15 cellular contexts compared by ENCODE assay signal in genomic region chr1:217331698-217332097, GRCh38.
DNase-seq lines count a peak whose midpoint lies in the region; ATAC-seq, FAIRE-seq and TF ChIP-seq lines count a peak whose summit lies in the region.
"Had no signal": no experiment of that assay in that cellular context is flagged by ENCODE, and none has a peak within 500 bp of the region (broad histone marks: within the 10 kb centered on the region; RNA-seq: fewer than 3 reads in every experiment).

No MANE protein-coding gene starts in this region.

- 0% methylated on average over 4 of the region's 4 CpGs for WGBS in HepG2 (ENCODE audit: low lambda C conversion rate)

- H3K27ac ChIP-seq in GM23338 (ENCODE audit: low read depth) (no peak overlapping the region), Karpas-422 (ENCODE audit: low read length) (no peak overlapping the region), HepG2 (ENCODE audit: extremely low read length, insufficient read depth, low read length) (no peak overlapping the region), parathyroid adenoma (no peak overlapping the region), OCI-LY7 (ENCODE audit: low read depth, low read length, poor library complexity, severe bottlenecking) (no peak overlapping the region)

- H3K9me3 ChIP-seq in Karpas-422 (ENCODE audit: low read length) (peaks cover 3% of the 10 kb centered on the region; the same call in 1 of the 2 replicates), HepG2 (ENCODE audit: low read length) (peaks cover 7% of the 10 kb centered on the region; the same call in 1 of the 2 replicates), parathyroid adenoma (ENCODE audit: control insufficient read depth, low read length) (no peaks in the 10 kb centered on the region), OCI-LY7 (ENCODE audit: low read length) (no peaks in the 10 kb centered on the region)

- H2AFZ ChIP-seq in GM23338: no peak overlapping the region
- peak overlapping the region; percentile 64; the same call in 1 of the 2 replicates for H2AFZ ChIP-seq in Karpas-422 (ENCODE audit: low read length)
- no peak overlapping the region for H2AFZ ChIP-seq in HepG2 (ENCODE audit: low read length)
- peak overlapping the region; percentile 62 for H2AFZ ChIP-seq in parathyroid adenoma
- H2AFZ ChIP-seq in OCI-LY7 (ENCODE audit: low read length): no peak overlapping the region

- H3K79me2 ChIP-seq in GM23338 (replicated peaks; ENCODE audit: insufficient read depth): no peaks in the 10 kb centered on the region
- no peaks in the 10 kb centered on the region for H3K79me2 ChIP-seq in Karpas-422 (ENCODE audit: low read length)
- H3K79me2 ChIP-seq in HepG2 (ENCODE audit: insufficient read depth, low read length): no peaks in the 10 kb centered on the region
- no peaks in the 10 kb centered on the region for H3K79me2 ChIP-seq in parathyroid adenoma
- no peaks in the 10 kb centered on the region for H3K79me2 ChIP-seq in OCI-LY7 (ENCODE audit: insufficient read depth, low read depth, low read length)

- TF ChIP-seq CTCF in GM23338 (conservative IDR thresholded peaks at IDR 0.05; ENCODE audit: low read depth in 2 of 2): no peak
- TF ChIP-seq CTCF in HepG2 (CRISPR knock-in tag; IDR thresholded peaks at IDR 0.05): no peak
- no peak for TF ChIP-seq CTCF in parathyroid adenoma (IDR thresholded peaks at IDR 0.05)
- TF ChIP-seq CTCF in OCI-LY7 (conservative IDR thresholded peaks at IDR 0.05; ENCODE audit: low read length): no peak

- no peaks in the 10 kb centered on the region for H3K36me3 ChIP-seq in GM23338 (ENCODE audit: insufficient read depth)
- H3K36me3 ChIP-seq in Karpas-422 (ENCODE audit: insufficient read depth, low read length): no peaks in the 10 kb centered on the region; the same call in 1 of the 2 replicates
- no peaks in the 10 kb centered on the region for H3K36me3 ChIP-seq in HepG2 (replicated peaks in 1 of 2; ENCODE audit: control insufficient read depth in 1 of 2, insufficient read depth in 2 of 2, low read length in 2 of 2)
- H3K36me3 ChIP-seq in parathyroid adenoma (ENCODE audit: control insufficient read depth, insufficient read depth, low read length): no peaks in the 10 kb centered on the region
- H3K36me3 ChIP-seq in OCI-LY7 (ENCODE audit: insufficient read depth, low read length): no peaks in the 10 kb centered on the region
- H3K36me3 ChIP-seq: HAP-1 had no signal

- H3K4me1 ChIP-seq in GM23338 (ENCODE audit: insufficient read depth): no peaks in the 10 kb centered on the region
- peaks cover 25% of the 10 kb centered on the region for H3K4me1 ChIP-seq in Karpas-422 (ENCODE audit: low read length)
- H3K4me1 ChIP-seq in HepG2 (ENCODE audit: insufficient read depth, low read length): no peaks in the 10 kb centered on the region
- H3K4me1 ChIP-seq in parathyroid adenoma: peaks cover 3% of the 10 kb centered on the region
- H3K4me1 ChIP-seq in OCI-LY7 (ENCODE audit: insufficient read depth, low read length, poor library complexity, severe bottlenecking): no peaks in the 10 kb centered on the region
- H3K4me1 ChIP-seq: HAP-1 had no signal

- BruUV-seq in HepG2 (replicated peaks; lab: Mats Ljungman, UMichigan) (no TSS peak), OCI-LY7 (replicated peaks; lab: Mats Ljungman, UMichigan) (no TSS peak)

- TF ChIP-seq EP300 in HepG2 (IDR thresholded peaks at IDR 0.05; ENCODE audit: low read depth in 2 of 2, low read length in 2 of 2) (no peak), HepG2 (CRISPR knock-in tag; IDR thresholded peaks at IDR 0.05; ENCODE audit: borderline replicate concordance) (no peak)

- ATAC-seq in GM23338: no peak
- ATAC-seq in HepG2: peak; percentile 60; the same call in 2 of the 3 replicates
- no peak for ATAC-seq in GM21447 (IDR thresholded peaks at IDR 0.05; ENCODE audit: unreplicated experiment)
- no peak for ATAC-seq in HG03565 (IDR thresholded peaks at IDR 0.05; ENCODE audit: unreplicated experiment)
- ATAC-seq: GM12878 had no signal

- no peak overlapping the region for H3K4me3 Mint-ChIP-seq in GM23338
- H3K4me3 Mint-ChIP-seq: B cell; CD4-positive, alpha-beta T cell had no signal

- H3K27me3 ChIP-seq in GM23338 (ENCODE audit: insufficient read depth): no peaks in the 10 kb centered on the region
- no peaks in the 10 kb centered on the region for H3K27me3 ChIP-seq in Karpas-422 (ENCODE audit: low read length)
- H3K27me3 ChIP-seq in HepG2 (ENCODE audit: control insufficient read depth in 1 of 2, insufficient read depth in 2 of 2, low read length in 2 of 2): no peaks in the 10 kb centered on the region
- H3K27me3 ChIP-seq in parathyroid adenoma (ENCODE audit: control insufficient read depth, insufficient read depth, low read length): no peaks in the 10 kb centered on the region

- intact Hi-C loops in HepG2 (cut with micrococcal nuclease; ENCODE audit: unreplicated experiment): no loop called here
- intact Hi-C loops in OCI-LY7 (cut with micrococcal nuclease; ENCODE audit: unreplicated experiment): no loop called here

- TF ChIP-seq RAD21 in HepG2 (CRISPR knock-in tag; IDR thresholded peaks at IDR 0.05): no peak

- H3K36me3 Mint-ChIP-seq in GM23338 (ENCODE audit: low read depth): peaks cover 14% of the 10 kb centered on the region

- no peaks in the 10 kb centered on the region for H3F3A ChIP-seq in GM23338 (replicated peaks; ENCODE audit: low read depth)

- H3K4me2 ChIP-seq in GM23338 (no peak overlapping the region), Karpas-422 (ENCODE audit: low read depth, low read length, poor library complexity, severe bottlenecking) (no peak overlapping the region), HepG2 (ENCODE audit: low read depth, low read length) (no peak overlapping the region), parathyroid adenoma (ENCODE audit: low read length) (no peak overlapping the region), OCI-LY7 (ENCODE audit: low read length) (no peak overlapping the region)

- FAIRE-seq in HepG2 (lab: Jason Lieb, UNC): no peak
- FAIRE-seq: A204.1, GM12878, H1 had no signal

- in situ Hi-C loops in HepG2 (cut with HindIII; ENCODE audit: extremely low pct_ligation_motif_present, low pct_unique_long_range_greater_than_20kb): no loop called here

- peak overlapping the region; percentile 27; the same call in 1 of the 2 replicates for H3K27ac Mint-ChIP-seq in GM23338
- H3K27ac Mint-ChIP-seq: B cell; CD4-positive, alpha-beta T cell had no signal

- CTCF ChIA-PET in HepG2 (lab: Yijun Ruan, JAX; ENCODE audit: low intra/inter-chr PET ratio, low total read pairs) (no interaction called here), OCI-LY7 (lab: Charles Lee; ENCODE audit: unreplicated experiment) (no interaction called here)

- POLR2A ChIA-PET in HepG2 (lab: Yijun Ruan, JAX): no interaction called here
- POLR2A ChIA-PET in OCI-LY7 (lab: Charles Lee): no interaction called here

- H3K9ac ChIP-seq in Karpas-422 (ENCODE audit: low read length) (no peak overlapping the region), HepG2 (ENCODE audit: insufficient read depth, low read depth, low read length) (0 out of 2 replicates have a peak overlapping the region, but pooled peaks have one; percentile 13), parathyroid adenoma (no peak overlapping the region)

- DNase-seq in GM23338 (ENCODE audit: low spot score) (no peak), Karpas-422 (no peak), HepG2 (ENCODE audit: low spot score) (no peak), OCI-LY7 (ENCODE audit: low spot score) (no peak)
- DNase-seq: C1 segment of cervical spinal cord; CD4-positive, alpha-beta T cell; DMS79 had no signal

- H3K9me3 Mint-ChIP-seq in GM23338: peaks cover 23% of the 10 kb centered on the region

- H3K4me1 Mint-ChIP-seq in GM23338: peaks cover 9% of the 10 kb centered on the region; the same call in 2 of the 3 replicates
- H3K4me1 Mint-ChIP-seq: B cell had no signal

- H3K4me3 ChIP-seq in GM23338: no peak overlapping the region
- H3K4me3 ChIP-seq in Karpas-422 (ENCODE audit: low read length): no peak overlapping the region
- H3K4me3 ChIP-seq in HepG2 (replicated peaks in 1 of 3; ENCODE audit: insufficient read depth in 1 of 3, low read depth in 2 of 3, low read length in 3 of 3): no peak overlapping the region
- no peak overlapping the region for H3K4me3 ChIP-seq in parathyroid adenoma (ENCODE audit: low read depth, low read length)
- no peak overlapping the region for H3K4me3 ChIP-seq in OCI-LY7 (ENCODE audit: low read depth, low read length, poor library complexity, severe bottlenecking)
- H3K4me3 ChIP-seq: GM12878, HAP-1 had no signal

- TF ChIP-seq POLR2A in HepG2 (IDR thresholded peaks at IDR 0.05; ENCODE audit: insufficient read depth in 1 of 2, low read depth in 2 of 2, low read length in 2 of 2): no peak

- H3K27me3 Mint-ChIP-seq in GM23338 (ENCODE audit: insufficient read depth, low read depth, poor library complexity): no peaks in the 10 kb centered on the region
- H3K27me3 Mint-ChIP-seq: B cell; CD4-positive, alpha-beta T cell had no signal

- H4K20me1 ChIP-seq in GM23338 (replicated peaks; ENCODE audit: insufficient read depth): no peaks in the 10 kb centered on the region
- H4K20me1 ChIP-seq in Karpas-422 (ENCODE audit: insufficient read depth, low read depth, low read length): no peaks in the 10 kb centered on the region
- H4K20me1 ChIP-seq in HepG2 (ENCODE audit: insufficient read depth, low read length): no peaks in the 10 kb centered on the region
- no peaks in the 10 kb centered on the region for H4K20me1 ChIP-seq in OCI-LY7 (ENCODE audit: insufficient read depth, low read length)

- H3K9me2 ChIP-seq in GM23338 (ENCODE audit: insufficient read depth) (peaks cover 5% of the 10 kb centered on the region; the same call in 1 of the 2 replicates), Karpas-422 (replicated peaks; ENCODE audit: insufficient read depth, low read length) (no peaks in the 10 kb centered on the region), OCI-LY7 (ENCODE audit: insufficient read depth, low read length) (no peaks in the 10 kb centered on the region)

TF ChIP-seq in GM23338, 12 proteins besides CTCF, POLR2A, EP300 and RAD21:
- no peak for TF ChIP-seq JUNB (IDR thresholded peaks at IDR 0.05; ENCODE audit: unreplicated experiment)

TF ChIP-seq in HepG2, 621 proteins besides CTCF, POLR2A, EP300 and RAD21 (continues in another document):
- TF ChIP-seq ARID3A (IDR thresholded peaks at IDR 0.05; ENCODE audit: low read depth, low read length): no peak
- TF ChIP-seq GATAD2A (CRISPR knock-in tag; IDR thresholded peaks at IDR 0.05): no peak
- TF ChIP-seq ZNF17 (CRISPR knock-in tag; IDR thresholded peaks at IDR 0.05): no peak
- no peak for TF ChIP-seq ELF4 (CRISPR knock-in tag; IDR thresholded peaks at IDR 0.05; ENCODE audit: borderline replicate concordance)

Comparison
In these comparisons a context has a peak if more than half of its experiments do, and no peak if none do; other contexts are left out.
1. H2AFZ ChIP-seq: peak in Karpas-422 (single experiment) and parathyroid adenoma (single experiment); none in GM23338 (single experiment), HepG2 (single experiment) and OCI-LY7 (single experiment).